In genomic region chr2:208326016-208326415, GRCh38 we compare ENCODE assay signal across 19 cellular contexts.
"Had no signal": no experiment of that assay in that cellular context is flagged by ENCODE, and none has a peak within 500 bp of the region (broad histone marks: within the 10 kb centered on the region; RNA-seq: fewer than 3 reads in every experiment).

No MANE protein-coding gene starts in this region.

- ATAC-seq: activated naive CD4-positive, alpha-beta T cell treated with anti-CD3 and anti-CD28 coated beads, Interleukin-2, amount 50 U/mL, for 72 hours; foreskin keratinocyte; naive thymus-derived CD4-positive, alpha-beta T cell; psoas muscle; right lobe of liver had no signal

- H3K27ac ChIP-seq: foreskin keratinocyte, left ventricle myocardium inferior, neural progenitor cell, psoas muscle, right lobe of liver, transverse colon, uterus had no signal

- H3K4me1 ChIP-seq: neural progenitor cell, right lobe of liver, uterus had no signal

- H3K9me3 ChIP-seq: left ventricle myocardium inferior, psoas muscle, right lobe of liver, transverse colon, uterus had no signal

- H3K36me3 ChIP-seq: uterus had no signal

- H3K4me3 ChIP-seq: coronary artery, left ventricle myocardium inferior, neural progenitor cell, psoas muscle, right lobe of liver, transverse colon, uterus had no signal

- DNase-seq: activated CD4-positive, alpha-beta T cell treated with anti-CD3 and anti-CD28 coated beads, Interleukin-2, amount 50 U/mL, for 4 hours; activated gamma-delta T cell treated with Interleukin-2 at 50 U/mL for 16 hours; activated T-cell treated with anti-CD3 and anti-CD28 coated beads for 4 hours; amniotic stem cell; foreskin keratinocyte; kidney glomerular epithelial cell; left ventricle myocardium inferior; mesenchymal stem cell; naive thymus-derived CD4-positive, alpha-beta T cell; psoas muscle; right lobe of liver; stimulated activated CD4-positive, alpha-beta T cell treated with anti-CD3 and anti-CD28 coated beads, Interleukin-4, amount 100 ng/mL, for 4 hours; stimulated activated naive CD4-positive, alpha-beta T cell; SW 1271; transverse colon; uterus had no signal

- H3K27me3 ChIP-seq: foreskin keratinocyte, neural progenitor cell, right lobe of liver, transverse colon, uterus had no signal
